ENCODE assay signal across 8 cellular contexts in the genomic region with DNA sequence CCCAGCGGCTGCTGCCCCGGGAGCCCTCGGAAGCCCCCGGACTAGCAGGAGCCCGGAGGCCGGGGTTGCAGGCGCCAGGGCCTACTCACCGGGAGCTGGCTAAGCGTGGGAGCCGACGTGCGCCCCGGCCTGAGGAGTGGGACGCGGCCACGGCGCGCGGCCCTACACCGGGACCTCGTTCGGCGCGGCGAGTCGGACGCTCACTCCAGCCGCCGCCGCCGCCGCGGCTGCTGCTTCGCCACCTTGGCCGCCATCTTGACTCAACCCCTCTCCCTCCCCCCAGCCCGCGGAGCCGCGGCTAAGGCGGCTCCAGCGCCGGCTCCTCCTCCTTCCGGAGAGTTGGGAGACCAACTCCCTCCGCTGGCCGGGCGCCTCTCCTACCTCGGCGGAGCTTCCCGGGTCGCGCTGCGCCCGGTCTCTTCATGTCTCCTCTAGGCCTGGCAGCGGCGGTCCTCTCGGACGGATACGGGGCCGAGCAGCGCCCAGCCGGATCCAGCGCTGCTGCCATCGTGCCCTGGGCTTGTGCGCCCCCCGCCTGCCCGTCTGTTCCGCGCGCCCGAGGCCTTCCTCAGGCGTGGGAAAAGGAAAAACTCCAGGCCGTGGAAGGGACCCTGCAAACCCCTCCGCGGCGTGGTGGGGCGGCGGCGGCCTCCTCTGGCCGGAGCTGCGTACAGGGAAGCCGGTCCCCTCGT. TPM values are rescaled to one million over a fixed set of nuclear protein-coding genes. Genes with fewer than 3 reads are reported as not detected.
DNase-seq lines count a peak whose midpoint lies in the region; ATAC-seq and TF ChIP-seq lines count a peak whose summit lies in the region.

A gene (minus strand): TSS at position 262 of the 692 bp plus-strand sequence. CDS start 20,965 bp downstream, outside the sequence.

- ATAC-seq in GM21526 (IDR thresholded peaks at IDR 0.05; ENCODE audit: low FRiP score, unreplicated experiment), result peak; percentile 65

- peak within 1 kb of the TSS; percentile 87 for H3K27ac ChIP-seq in OCI-LY7 (ENCODE audit: low read depth, low read length, poor library complexity, severe bottlenecking)

- peak; percentile 50 for TF ChIP-seq CTCF in OCI-LY7 (conservative IDR thresholded peaks at IDR 0.05; ENCODE audit: low read length)

- peak within 1 kb of the TSS; percentile 77 for H2AFZ ChIP-seq in OCI-LY7 (ENCODE audit: low read length)

- POLR2A ChIA-PET in OCI-LY7 (lab: Charles Lee), result interaction anchor here (0.7 to 1.3 kb wide), 4 partner anchors 9 to 222 kb away, joined by 3 to 5 read pairs (median 3); no protein-coding TSS in a partner anchor

- H3K9me3 ChIP-seq in OCI-LY7 (ENCODE audit: low read length) (peaks cover 4% of the 10 kb centered on the region; the same call in 1 of the 2 replicates), mononuclear cell (ENCODE audit: low read depth, low read length) (no peaks in the 10 kb centered on the region)

- no peaks in the 10 kb centered on the region for H3K9me2 ChIP-seq in OCI-LY7 (ENCODE audit: insufficient read depth, low read length)

- intact Hi-C loops in OCI-LY7 (cut with micrococcal nuclease; ENCODE audit: unreplicated experiment), result loop anchor here (5.0 kb wide), 2 partner anchors 72 to 137 kb away; a partner anchor contains a TSS

- CTCF ChIA-PET in OCI-LY7 (lab: Charles Lee; ENCODE audit: unreplicated experiment), result no interaction called here

- peaks cover 20% of the 10 kb centered on the region for H3K4me1 ChIP-seq in OCI-LY7 (ENCODE audit: insufficient read depth, low read length, poor library complexity, severe bottlenecking)
- peaks cover 37% of the 10 kb centered on the region for H3K4me1 ChIP-seq in mononuclear cell (ENCODE audit: insufficient read depth, low read length)

- H3K27me3 ChIP-seq in mononuclear cell (ENCODE audit: insufficient read depth, low read length), result no peaks in the 10 kb centered on the region

- peak; percentile 24 for DNase-seq in DMS114 treated with DMSO at 0.1 percent for 48 hours (lab: John Stamatoyannopoulos, UW; ENCODE audit: unreplicated experiment)
- DNase-seq in HuH-7.5 (ENCODE audit: low spot score), result peak; percentile 62
- DNase-seq in OCI-LY7 (ENCODE audit: low spot score), result peak; percentile 93
- DNase-seq in activated T-cell treated with anti-CD3 and anti-CD28 coated beads for 1 hour (ENCODE audit: low read depth), result peak; percentile 80
- peak; percentile 76 for DNase-seq in epidermal melanocyte (ENCODE audit: insufficient read length, low spot score)
- DNase-seq in stimulated activated CD8-positive, alpha-beta memory T cell treated with anti-CD3 and anti-CD28 coated beads, Interleukin-2, amount 100 ng/mL, for 48 hours (ENCODE audit: low read depth in 2 of 2), result peak; percentile 85 to 88

- peaks cover 73% of the 10 kb centered on the region for H3K79me2 ChIP-seq in OCI-LY7 (ENCODE audit: insufficient read depth, low read depth, low read length)

- H3K4me2 ChIP-seq in OCI-LY7 (ENCODE audit: low read length), result peak within 1 kb of the TSS; percentile 90

- peaks cover 16% of the 10 kb centered on the region; the same call in 1 of the 2 replicates for H4K20me1 ChIP-seq in OCI-LY7 (ENCODE audit: insufficient read depth, low read length)

- peaks cover 10% of the 10 kb centered on the region for H3K36me3 ChIP-seq in OCI-LY7 (ENCODE audit: insufficient read depth, low read length)

- no TSS peak for BruUV-seq in OCI-LY7 (replicated peaks; lab: Mats Ljungman, UMichigan)

- peak within 1 kb of the TSS; percentile 75 for H3K4me3 ChIP-seq in OCI-LY7 (ENCODE audit: low read depth, low read length, poor library complexity, severe bottlenecking)
- H3K4me3 ChIP-seq in mononuclear cell (ENCODE audit: low read length), result peak within 1 kb of the TSS; percentile 96

RNA-seq across cellular contexts. Expression of the gene that starts here (rescaled TPM):
- 68.0 and 80.6 TPM in 2 replicates for total RNA-seq in OCI-LY7 (2014; rRNA removed; shearing (Covaris generic))
- total RNA-seq in OCI-LY7 (2022) (134 and 157 TPM in 2 replicates), mononuclear cell (162 TPM)

Comparison
In these comparisons a context has a peak if more than half of its experiments do, and no peak if none do; other contexts are left out.
1. Peak in every context shown above with its lines: DNase-seq, ATAC-seq, H3K4me3 ChIP-seq and H3K27ac ChIP-seq.
2. DNase-seq: peak in every context shown above with its lines; median percentile 93 in OCI-LY7; 86 in stimulated activated CD8-positive, alpha-beta memory T cell treated with anti-CD3 and anti-CD28 coated beads, Interleukin-2, amount 100 ng/mL, for 48 hours; 80 in activated T-cell treated with anti-CD3 and anti-CD28 coated beads for 1 hour; 76 in epidermal melanocyte; 62 in HuH-7.5; 24 in DMS114 treated with DMSO at 0.1 percent for 48 hours.